1 cellular context compared by ENCODE assay signal in the genomic region with DNA sequence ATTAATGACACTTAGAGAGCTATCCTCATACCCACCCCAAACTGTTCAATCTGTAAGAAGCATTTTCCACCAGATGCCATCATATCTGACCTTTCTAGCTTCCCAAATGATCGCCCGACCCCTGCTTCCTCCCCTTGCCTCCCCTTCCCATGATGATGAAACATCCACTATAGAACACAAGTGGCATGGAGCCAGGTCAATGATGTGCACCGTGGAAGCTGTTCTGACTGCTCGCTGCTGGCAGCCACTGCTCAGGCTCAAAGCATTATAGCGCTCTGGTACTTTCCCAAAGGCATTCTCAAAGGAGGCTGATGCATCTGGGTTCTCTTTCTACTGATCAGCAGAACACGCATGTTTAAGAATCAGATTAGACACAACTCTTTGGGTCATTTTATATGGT.
TF ChIP-seq lines count a peak whose summit lies in the region.

No MANE protein-coding gene starts in this region.

TF ChIP-seq in GM12878, 131 proteins besides CTCF, POLR2A, EP300 and RAD21 (continued from another document):
- TF ChIP-seq ATF7 (IDR thresholded peaks at IDR 0.05; ENCODE audit: low read depth): no peak
